ENCODE assay signal across 1 cellular context in the genomic region with DNA sequence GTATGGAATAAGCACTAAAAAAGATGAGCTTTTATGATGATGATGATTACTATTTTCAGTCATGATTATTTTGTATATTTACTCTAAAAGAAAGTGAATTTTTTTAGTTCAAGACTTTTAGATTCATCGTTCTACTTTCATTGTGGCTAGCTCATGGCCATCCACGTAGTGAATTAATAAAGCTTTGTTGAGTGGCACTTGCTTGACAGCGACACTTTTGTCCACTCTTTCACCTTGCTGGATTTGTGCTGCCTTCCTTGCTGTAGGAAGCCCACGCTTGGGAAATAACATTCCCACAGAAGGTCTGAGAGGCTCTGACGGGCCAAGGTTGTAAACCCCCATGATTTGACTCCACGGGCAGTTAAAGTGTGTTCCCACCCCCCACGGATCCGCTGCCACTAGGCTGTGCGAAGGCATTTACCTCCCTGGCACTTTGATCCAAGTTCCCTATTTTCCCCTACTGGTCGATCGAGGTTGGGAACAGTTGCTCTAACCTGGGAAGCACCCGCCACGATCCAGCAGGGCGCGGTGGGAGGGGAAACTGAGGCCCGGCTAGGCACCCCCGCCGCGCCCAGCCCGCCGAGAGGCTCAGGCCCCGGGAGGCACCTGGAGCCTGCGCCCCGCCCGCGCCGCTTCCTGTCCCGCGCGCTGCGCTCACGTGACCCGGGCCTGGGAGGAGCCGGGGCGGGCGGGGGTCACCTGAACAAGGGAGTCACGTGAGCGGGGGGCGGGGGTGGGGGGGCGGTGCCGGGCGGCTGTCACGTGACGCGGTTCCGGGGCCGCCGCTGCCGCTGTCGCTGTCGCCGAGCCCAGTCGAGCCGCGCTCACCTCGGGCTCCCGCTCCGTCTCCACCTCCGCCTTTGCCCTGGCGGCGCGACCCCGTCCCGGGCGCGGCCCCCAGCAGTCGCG.
TF ChIP-seq lines count a peak whose summit lies in the region.

A gene with protein sequence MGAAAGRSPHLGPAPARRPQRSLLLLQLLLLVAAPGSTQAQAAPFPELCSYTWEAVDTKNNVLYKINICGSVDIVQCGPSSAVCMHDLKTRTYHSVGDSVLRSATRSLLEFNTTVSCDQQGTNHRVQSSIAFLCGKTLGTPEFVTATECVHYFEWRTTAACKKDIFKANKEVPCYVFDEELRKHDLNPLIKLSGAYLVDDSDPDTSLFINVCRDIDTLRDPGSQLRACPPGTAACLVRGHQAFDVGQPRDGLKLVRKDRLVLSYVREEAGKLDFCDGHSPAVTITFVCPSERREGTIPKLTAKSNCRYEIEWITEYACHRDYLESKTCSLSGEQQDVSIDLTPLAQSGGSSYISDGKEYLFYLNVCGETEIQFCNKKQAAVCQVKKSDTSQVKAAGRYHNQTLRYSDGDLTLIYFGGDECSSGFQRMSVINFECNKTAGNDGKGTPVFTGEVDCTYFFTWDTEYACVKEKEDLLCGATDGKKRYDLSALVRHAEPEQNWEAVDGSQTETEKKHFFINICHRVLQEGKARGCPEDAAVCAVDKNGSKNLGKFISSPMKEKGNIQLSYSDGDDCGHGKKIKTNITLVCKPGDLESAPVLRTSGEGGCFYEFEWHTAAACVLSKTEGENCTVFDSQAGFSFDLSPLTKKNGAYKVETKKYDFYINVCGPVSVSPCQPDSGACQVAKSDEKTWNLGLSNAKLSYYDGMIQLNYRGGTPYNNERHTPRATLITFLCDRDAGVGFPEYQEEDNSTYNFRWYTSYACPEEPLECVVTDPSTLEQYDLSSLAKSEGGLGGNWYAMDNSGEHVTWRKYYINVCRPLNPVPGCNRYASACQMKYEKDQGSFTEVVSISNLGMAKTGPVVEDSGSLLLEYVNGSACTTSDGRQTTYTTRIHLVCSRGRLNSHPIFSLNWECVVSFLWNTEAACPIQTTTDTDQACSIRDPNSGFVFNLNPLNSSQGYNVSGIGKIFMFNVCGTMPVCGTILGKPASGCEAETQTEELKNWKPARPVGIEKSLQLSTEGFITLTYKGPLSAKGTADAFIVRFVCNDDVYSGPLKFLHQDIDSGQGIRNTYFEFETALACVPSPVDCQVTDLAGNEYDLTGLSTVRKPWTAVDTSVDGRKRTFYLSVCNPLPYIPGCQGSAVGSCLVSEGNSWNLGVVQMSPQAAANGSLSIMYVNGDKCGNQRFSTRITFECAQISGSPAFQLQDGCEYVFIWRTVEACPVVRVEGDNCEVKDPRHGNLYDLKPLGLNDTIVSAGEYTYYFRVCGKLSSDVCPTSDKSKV (N-terminal part only) (plus strand): TSS at position 788 of the 909 bp plus-strand sequence. CDS start 165 bp downstream, outside the sequence.

TF ChIP-seq in HepG2, 621 proteins besides CTCF, POLR2A, EP300 and RAD21 (continued from another document and continues in another):
- peak; percentile 67; the same call in 1 of the 2 replicates for TF ChIP-seq KDM5A (IDR thresholded peaks at IDR 0.05; ENCODE audit: borderline replicate concordance, low read length)
- no peak for TF ChIP-seq ZFP41 (CRISPR knock-in tag; IDR thresholded peaks at IDR 0.05; ENCODE audit: borderline replicate concordance)
- TF ChIP-seq, protein P1, sequence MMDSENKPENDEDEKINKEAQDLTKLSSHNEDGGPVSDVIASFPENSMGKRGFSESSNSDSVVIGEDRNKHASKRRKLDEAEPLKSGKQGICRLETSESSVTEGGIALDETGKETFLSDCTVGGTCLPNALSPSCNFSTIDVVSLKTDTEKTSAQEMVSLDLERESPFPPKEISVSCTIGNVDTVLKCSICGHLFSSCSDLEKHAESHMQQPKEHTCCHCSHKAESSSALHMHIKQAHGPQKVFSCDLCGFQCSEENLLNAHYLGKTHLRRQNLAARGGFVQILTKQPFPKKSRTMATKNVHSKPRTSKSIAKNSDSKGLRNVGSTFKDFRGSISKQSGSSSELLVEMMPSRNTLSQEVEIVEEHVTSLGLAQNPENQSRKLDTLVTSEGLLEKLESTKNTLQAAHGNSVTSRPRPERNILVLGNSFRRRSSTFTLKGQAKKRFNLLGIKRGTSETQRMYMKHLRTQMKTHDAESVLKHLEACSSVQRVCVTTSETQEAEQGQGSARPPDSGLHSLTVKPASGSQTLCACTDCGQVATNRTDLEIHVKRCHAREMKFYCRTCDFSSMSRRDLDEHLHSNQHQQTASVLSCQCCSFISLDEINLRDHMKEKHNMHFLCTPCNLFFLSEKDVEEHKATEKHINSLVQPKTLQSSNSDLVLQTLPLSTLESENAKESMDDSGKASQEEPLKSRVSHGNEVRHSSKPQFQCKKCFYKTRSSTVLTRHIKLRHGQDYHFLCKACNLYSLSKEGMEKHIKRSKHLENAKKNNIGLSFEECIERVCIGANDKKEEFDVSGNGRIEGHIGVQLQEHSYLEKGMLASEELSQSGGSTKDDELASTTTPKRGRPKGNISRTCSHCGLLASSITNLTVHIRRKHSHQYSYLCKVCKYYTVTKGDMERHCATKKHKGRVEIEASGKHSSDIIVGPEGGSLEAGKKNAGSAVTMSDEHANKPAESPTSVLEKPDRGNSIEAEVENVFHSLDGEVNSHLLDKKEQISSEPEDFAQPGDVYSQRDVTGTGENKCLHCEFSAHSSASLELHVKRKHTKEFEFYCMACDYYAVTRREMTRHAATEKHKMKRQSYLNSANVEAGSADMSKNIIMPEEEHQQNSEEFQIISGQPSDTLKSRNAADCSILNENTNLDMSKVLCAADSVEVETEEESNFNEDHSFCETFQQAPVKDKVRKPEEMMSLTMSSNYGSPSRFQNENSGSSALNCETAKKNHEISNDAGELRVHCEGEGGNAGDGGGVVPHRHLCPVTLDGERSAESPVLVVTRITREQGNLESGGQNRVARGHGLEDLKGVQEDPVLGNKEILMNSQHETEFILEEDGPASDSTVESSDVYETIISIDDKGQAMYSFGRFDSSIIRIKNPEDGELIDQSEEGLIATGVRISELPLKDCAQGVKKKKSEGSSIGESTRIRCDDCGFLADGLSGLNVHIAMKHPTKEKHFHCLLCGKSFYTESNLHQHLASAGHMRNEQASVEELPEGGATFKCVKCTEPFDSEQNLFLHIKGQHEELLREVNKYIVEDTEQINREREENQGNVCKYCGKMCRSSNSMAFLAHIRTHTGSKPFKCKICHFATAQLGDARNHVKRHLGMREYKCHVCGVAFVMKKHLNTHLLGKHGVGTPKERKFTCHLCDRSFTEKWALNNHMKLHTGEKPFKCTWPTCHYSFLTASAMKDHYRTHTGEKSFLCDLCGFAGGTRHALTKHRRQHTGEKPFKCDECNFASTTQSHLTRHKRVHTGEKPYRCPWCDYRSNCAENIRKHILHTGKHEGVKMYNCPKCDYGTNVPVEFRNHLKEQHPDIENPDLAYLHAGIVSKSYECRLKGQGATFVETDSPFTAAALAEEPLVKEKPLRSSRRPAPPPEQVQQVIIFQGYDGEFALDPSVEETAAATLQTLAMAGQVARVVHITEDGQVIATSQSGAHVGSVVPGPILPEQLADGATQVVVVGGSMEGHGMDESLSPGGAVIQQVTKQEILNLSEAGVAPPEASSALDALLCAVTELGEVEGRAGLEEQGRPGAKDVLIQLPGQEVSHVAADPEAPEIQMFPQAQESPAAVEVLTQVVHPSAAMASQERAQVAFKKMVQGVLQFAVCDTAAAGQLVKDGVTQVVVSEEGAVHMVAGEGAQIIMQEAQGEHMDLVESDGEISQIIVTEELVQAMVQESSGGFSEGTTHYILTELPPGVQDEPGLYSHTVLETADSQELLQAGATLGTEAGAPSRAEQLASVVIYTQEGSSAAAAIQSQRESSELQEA (CRISPR knock-in tag; IDR thresholded peaks at IDR 0.05; ENCODE audit: not compliant biosample characterization): peak; percentile 71
- no peak for TF ChIP-seq ZNF672 (CRISPR knock-in tag; IDR thresholded peaks at IDR 0.05)
- no peak for TF ChIP-seq RBAK (CRISPR knock-in tag; IDR thresholded peaks at IDR 0.05)
- TF ChIP-seq, protein P2, sequence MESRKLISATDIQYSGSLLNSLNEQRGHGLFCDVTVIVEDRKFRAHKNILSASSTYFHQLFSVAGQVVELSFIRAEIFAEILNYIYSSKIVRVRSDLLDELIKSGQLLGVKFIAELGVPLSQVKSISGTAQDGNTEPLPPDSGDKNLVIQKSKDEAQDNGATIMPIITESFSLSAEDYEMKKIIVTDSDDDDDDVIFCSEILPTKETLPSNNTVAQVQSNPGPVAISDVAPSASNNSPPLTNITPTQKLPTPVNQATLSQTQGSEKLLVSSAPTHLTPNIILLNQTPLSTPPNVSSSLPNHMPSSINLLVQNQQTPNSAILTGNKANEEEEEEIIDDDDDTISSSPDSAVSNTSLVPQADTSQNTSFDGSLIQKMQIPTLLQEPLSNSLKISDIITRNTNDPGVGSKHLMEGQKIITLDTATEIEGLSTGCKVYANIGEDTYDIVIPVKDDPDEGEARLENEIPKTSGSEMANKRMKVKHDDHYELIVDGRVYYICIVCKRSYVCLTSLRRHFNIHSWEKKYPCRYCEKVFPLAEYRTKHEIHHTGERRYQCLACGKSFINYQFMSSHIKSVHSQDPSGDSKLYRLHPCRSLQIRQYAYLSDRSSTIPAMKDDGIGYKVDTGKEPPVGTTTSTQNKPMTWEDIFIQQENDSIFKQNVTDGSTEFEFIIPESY (CRISPR knock-in tag; IDR thresholded peaks at IDR 0.05): no peak
- TF ChIP-seq CCAR2 (optimal IDR thresholded peaks at IDR 0.05; ENCODE audit: low read depth, low read length): no peak
- TF ChIP-seq, protein P3, sequence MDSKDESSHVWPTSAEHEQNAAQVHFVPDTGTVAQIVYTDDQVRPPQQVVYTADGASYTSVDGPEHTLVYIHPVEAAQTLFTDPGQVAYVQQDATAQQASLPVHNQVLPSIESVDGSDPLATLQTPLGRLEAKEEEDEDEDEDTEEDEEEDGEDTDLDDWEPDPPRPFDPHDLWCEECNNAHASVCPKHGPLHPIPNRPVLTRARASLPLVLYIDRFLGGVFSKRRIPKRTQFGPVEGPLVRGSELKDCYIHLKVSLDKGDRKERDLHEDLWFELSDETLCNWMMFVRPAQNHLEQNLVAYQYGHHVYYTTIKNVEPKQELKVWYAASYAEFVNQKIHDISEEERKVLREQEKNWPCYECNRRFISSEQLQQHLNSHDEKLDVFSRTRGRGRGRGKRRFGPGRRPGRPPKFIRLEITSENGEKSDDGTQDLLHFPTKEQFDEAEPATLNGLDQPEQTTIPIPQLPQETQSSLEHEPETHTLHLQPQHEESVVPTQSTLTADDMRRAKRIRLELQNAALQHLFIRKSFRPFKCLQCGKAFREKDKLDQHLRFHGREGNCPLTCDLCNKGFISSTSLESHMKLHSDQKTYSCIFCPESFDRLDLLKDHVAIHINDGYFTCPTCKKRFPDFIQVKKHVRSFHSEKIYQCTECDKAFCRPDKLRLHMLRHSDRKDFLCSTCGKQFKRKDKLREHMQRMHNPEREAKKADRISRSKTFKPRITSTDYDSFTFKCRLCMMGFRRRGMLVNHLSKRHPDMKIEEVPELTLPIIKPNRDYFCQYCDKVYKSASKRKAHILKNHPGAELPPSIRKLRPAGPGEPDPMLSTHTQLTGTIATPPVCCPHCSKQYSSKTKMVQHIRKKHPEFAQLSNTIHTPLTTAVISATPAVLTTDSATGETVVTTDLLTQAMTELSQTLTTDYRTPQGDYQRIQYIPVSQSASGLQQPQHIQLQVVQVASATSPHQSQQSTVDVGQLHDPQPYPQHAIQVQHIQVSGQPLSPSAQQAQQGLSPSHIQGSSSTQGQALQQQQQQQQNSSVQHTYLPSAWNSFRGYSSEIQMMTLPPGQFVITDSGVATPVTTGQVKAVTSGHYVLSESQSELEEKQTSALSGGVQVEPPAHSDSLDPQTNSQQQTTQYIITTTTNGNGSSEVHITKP (CRISPR knock-in tag; IDR thresholded peaks at IDR 0.05; ENCODE audit: low read depth): 0 out of 2 replicates have a peak, but pooled peaks have one; percentile 22
- no peak for TF ChIP-seq MIER2 (CRISPR knock-in tag; IDR thresholded peaks at IDR 0.05)
- TF ChIP-seq SETDB1 (CRISPR knock-in tag; IDR thresholded peaks at IDR 0.05; ENCODE audit: borderline replicate concordance): no peak
- peak; percentile 97 for TF ChIP-seq ZNF550 (CRISPR knock-in tag; IDR thresholded peaks at IDR 0.05; ENCODE audit: borderline replicate concordance)
- TF ChIP-seq ZNF12 (CRISPR knock-in tag; IDR thresholded peaks at IDR 0.05): no peak
- TF ChIP-seq MEIS1 (CRISPR knock-in tag; IDR thresholded peaks at IDR 0.05; ENCODE audit: borderline replicate concordance): peak; percentile 75; the same call in 1 of the 2 replicates
- peak; percentile 58 for TF ChIP-seq CBX1 (IDR thresholded peaks at IDR 0.05; ENCODE audit: low read depth)
- TF ChIP-seq, protein P4, sequence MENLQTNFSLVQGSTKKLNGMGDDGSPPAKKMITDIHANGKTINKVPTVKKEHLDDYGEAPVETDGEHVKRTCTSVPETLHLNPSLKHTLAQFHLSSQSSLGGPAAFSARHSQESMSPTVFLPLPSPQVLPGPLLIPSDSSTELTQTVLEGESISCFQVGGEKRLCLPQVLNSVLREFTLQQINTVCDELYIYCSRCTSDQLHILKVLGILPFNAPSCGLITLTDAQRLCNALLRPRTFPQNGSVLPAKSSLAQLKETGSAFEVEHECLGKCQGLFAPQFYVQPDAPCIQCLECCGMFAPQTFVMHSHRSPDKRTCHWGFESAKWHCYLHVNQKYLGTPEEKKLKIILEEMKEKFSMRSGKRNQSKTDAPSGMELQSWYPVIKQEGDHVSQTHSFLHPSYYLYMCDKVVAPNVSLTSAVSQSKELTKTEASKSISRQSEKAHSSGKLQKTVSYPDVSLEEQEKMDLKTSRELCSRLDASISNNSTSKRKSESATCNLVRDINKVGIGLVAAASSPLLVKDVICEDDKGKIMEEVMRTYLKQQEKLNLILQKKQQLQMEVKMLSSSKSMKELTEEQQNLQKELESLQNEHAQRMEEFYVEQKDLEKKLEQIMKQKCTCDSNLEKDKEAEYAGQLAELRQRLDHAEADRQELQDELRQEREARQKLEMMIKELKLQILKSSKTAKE (CRISPR knock-in tag; IDR thresholded peaks at IDR 0.05; ENCODE audit: borderline replicate concordance): no peak
- peak; percentile 20; the same call in 1 of the 2 replicates for TF ChIP-seq ZNF788 (CRISPR knock-in tag; IDR thresholded peaks at IDR 0.05; ENCODE audit: borderline replicate concordance)
- TF ChIP-seq U2AF2 (IDR thresholded peaks at IDR 0.05; ENCODE audit: low read depth, low read length): no peak
- peak; percentile 73 for TF ChIP-seq SRSF1 (optimal IDR thresholded peaks at IDR 0.05; ENCODE audit: low read depth, low read length)
- TF ChIP-seq ZBTB38 (CRISPR knock-in tag; IDR thresholded peaks at IDR 0.05): peak; percentile 54; the same call in 1 of the 2 replicates
- TF ChIP-seq IRX3 (CRISPR knock-in tag; IDR thresholded peaks at IDR 0.05; ENCODE audit: borderline replicate concordance, low read depth): 0 out of 2 replicates have a peak, but pooled peaks have one; percentile 10
- TF ChIP-seq, protein P5, sequence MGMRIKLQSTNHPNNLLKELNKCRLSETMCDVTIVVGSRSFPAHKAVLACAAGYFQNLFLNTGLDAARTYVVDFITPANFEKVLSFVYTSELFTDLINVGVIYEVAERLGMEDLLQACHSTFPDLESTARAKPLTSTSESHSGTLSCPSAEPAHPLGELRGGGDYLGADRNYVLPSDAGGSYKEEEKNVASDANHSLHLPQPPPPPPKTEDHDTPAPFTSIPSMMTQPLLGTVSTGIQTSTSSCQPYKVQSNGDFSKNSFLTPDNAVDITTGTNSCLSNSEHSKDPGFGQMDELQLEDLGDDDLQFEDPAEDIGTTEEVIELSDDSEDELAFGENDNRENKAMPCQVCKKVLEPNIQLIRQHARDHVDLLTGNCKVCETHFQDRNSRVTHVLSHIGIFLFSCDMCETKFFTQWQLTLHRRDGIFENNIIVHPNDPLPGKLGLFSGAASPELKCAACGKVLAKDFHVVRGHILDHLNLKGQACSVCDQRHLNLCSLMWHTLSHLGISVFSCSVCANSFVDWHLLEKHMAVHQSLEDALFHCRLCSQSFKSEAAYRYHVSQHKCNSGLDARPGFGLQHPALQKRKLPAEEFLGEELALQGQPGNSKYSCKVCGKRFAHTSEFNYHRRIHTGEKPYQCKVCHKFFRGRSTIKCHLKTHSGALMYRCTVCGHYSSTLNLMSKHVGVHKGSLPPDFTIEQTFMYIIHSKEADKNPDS (CRISPR knock-in tag; IDR thresholded peaks at IDR 0.05): no peak
- TF ChIP-seq ZNF678 (CRISPR knock-in tag; IDR thresholded peaks at IDR 0.05): no peak; the same call in 1 of the 2 replicates
